ENCODE assay signal across 8 cellular contexts in the genomic region with DNA sequence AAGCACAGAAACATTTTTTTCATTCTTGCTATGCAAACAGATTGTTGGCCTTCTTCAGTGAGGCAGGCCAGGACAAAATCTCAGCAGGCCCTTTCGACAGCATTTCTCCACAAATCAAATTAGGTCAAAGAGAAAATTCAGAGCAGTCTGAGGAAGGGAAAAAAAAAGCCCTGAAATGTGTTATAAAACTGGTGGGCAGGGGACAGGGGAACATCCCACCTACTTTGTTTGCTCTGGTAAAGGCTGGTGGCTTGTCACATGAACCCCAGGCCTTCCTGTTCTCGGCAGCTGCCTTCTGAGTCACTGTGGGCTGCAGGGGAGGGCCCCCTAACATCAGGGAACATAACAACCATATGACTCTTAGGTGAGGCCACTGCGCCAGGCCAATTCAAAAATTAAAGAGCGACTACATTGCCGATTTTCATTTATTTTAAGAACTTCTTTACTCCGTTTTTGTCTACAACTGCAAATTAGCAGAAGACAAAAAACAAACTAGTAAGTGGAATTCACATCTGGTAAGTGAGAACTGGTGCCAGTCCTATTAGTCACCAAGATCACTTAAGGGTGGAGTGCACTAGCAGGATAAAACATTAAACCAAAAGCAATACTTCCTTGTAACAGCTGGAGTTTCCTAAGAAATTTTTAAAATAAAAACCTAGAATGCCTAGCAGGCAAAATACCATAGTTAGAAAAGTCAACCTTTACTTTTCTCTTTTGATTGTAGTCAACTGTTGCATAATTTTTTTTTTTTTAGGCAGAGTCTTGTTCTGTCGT. TPM values are rescaled to one million over a fixed set of nuclear protein-coding genes. Genes with fewer than 3 reads are reported as not detected.
DNase-seq lines count a peak whose midpoint lies in the region; ATAC-seq and TF ChIP-seq lines count a peak whose summit lies in the region.

No MANE protein-coding gene starts in this region.

- DNase-seq in DND-41 (peak; percentile 80), coronary artery (ENCODE audit: low spot score) (peak; percentile 92), lower lobe of right lung (peak; percentile 86), ecto neural progenitor cell (ENCODE audit: low spot score) (no peak)
- peak; percentile 91 for DNase-seq in activated CD4-positive, alpha-beta T cell treated with anti-CD3 and anti-CD28 coated beads, Interleukin-2, amount 10 ng/mL, durations not matched to agents 24 days and 14 days
- DNase-seq in stimulated activated CD4-positive, alpha-beta T cell treated with anti-CD3 and anti-CD28 coated beads, TNF-alpha, amount 100 ng/mL, for 4 hours (ENCODE audit: low read depth in 3 of 3) = peak; percentile 13 to 64 (median 53)

- peak overlapping the region; percentile 90 for H3K27ac Mint-ChIP-seq in activated CD4-positive, alpha-beta T cell treated with anti-CD3 and anti-CD28 coated beads, Interleukin-2, amount 10 ng/mL, durations not matched to agents 24 days and 14 days

- H3K27me3 ChIP-seq in DND-41 (ENCODE audit: insufficient read depth, low read length, poor library complexity) = no peaks in the 10 kb centered on the region
- H3K27me3 ChIP-seq in lower lobe of right lung (ENCODE audit: low read depth) = no peaks in the 10 kb centered on the region

- H3K4me1 ChIP-seq in DND-41 (ENCODE audit: insufficient read depth, low read length) = peaks cover 19% of the 10 kb centered on the region
- peaks cover 49% of the 10 kb centered on the region for H3K4me1 ChIP-seq in lower lobe of right lung

- peak overlapping the region; percentile 69 for H2AFZ ChIP-seq in DND-41 (ENCODE audit: low read depth, low read length)

- no peaks in the 10 kb centered on the region for H4K20me1 ChIP-seq in DND-41 (ENCODE audit: insufficient read depth, low read length)

- H3K79me2 ChIP-seq in DND-41 (ENCODE audit: insufficient read depth, low read length) = no peaks in the 10 kb centered on the region

- peaks cover 19% of the 10 kb centered on the region for H3K4me1 Mint-ChIP-seq in activated CD4-positive, alpha-beta T cell treated with anti-CD3 and anti-CD28 coated beads, Interleukin-2, amount 10 ng/mL, durations not matched to agents 24 days and 14 days

- peak overlapping the region; percentile 74 for H3K27ac ChIP-seq in DND-41 (ENCODE audit: low read length)
- H3K27ac ChIP-seq in KOPT-K1 (ENCODE audit: low read depth, low read length, poor library complexity, severe bottlenecking) = peak overlapping the region; percentile 61
- peak overlapping the region; percentile 90 to 93 for H3K27ac ChIP-seq in coronary artery
- H3K27ac ChIP-seq in lower lobe of right lung = peak overlapping the region; percentile 86

- H3K4me3 ChIP-seq in DND-41 (ENCODE audit: low read depth in 1 of 2, low read length in 2 of 2) = no peak overlapping the region
- no peak overlapping the region for H3K4me3 ChIP-seq in coronary artery
- no peak overlapping the region for H3K4me3 ChIP-seq in lower lobe of right lung

- H3K36me3 Mint-ChIP-seq in activated CD4-positive, alpha-beta T cell treated with anti-CD3 and anti-CD28 coated beads, Interleukin-2, amount 10 ng/mL, durations not matched to agents 24 days and 14 days (ENCODE audit: low read depth) = no peaks in the 10 kb centered on the region

- no peaks in the 10 kb centered on the region for H3K9me3 Mint-ChIP-seq in activated CD4-positive, alpha-beta T cell treated with anti-CD3 and anti-CD28 coated beads, Interleukin-2, amount 10 ng/mL, durations not matched to agents 24 days and 14 days

- H3K4me3 Mint-ChIP-seq in activated CD4-positive, alpha-beta T cell treated with anti-CD3 and anti-CD28 coated beads, Interleukin-2, amount 10 ng/mL, durations not matched to agents 24 days and 14 days = peak overlapping the region; percentile 75

- intact Hi-C loops in activated CD4-positive, alpha-beta T cell treated with anti-CD3 and anti-CD28 coated beads, Interleukin-2, amount 10 ng/mL, durations not matched to agents 24 days and 14 days (cut with micrococcal nuclease) = loop anchor here (1.0 to 5.0 kb wide), 4 partner anchors 23 to 198 kb away; a partner anchor contains a TSS
- intact Hi-C loops in lower lobe of right lung (cut with DNase I) = no loop called here

- H3K9me3 ChIP-seq in DND-41 (ENCODE audit: insufficient read depth, low read length, severe bottlenecking) = no peaks in the 10 kb centered on the region
- no peaks in the 10 kb centered on the region for H3K9me3 ChIP-seq in KOPT-K1 (ENCODE audit: insufficient read depth, low read length, poor library complexity, severe bottlenecking)
- H3K9me3 ChIP-seq in lower lobe of right lung = no peaks in the 10 kb centered on the region

- ATAC-seq in DND-41 (ENCODE audit: insufficient read depth, low read depth) = peak; percentile 99
- peak; percentile 96 for ATAC-seq in GM21737 (IDR thresholded peaks at IDR 0.05; ENCODE audit: unreplicated experiment)
- ATAC-seq in lower lobe of right lung = peak; percentile 94 to 96

- peak overlapping the region; percentile 30; the same call in 1 of the 2 replicates for H3K4me2 ChIP-seq in DND-41 (ENCODE audit: insufficient read depth, low read length)

- TF ChIP-seq CTCF in DND-41 (IDR thresholded peaks at IDR 0.05; ENCODE audit: borderline replicate concordance, extremely low read depth, low read length, poor library complexity, severe bottlenecking) = no peak
- no peak for TF ChIP-seq CTCF in coronary artery (IDR thresholded peaks at IDR 0.05)
- TF ChIP-seq CTCF in lower lobe of right lung (IDR thresholded peaks at IDR 0.05) = no peak

- H3K27me3 Mint-ChIP-seq in activated CD4-positive, alpha-beta T cell treated with anti-CD3 and anti-CD28 coated beads, Interleukin-2, amount 10 ng/mL, durations not matched to agents 24 days and 14 days = no peaks in the 10 kb centered on the region

- H3K9ac ChIP-seq in DND-41 (ENCODE audit: low read depth, low read length) = peak overlapping the region; percentile 36

- H3K36me3 ChIP-seq in DND-41 (ENCODE audit: insufficient read depth, low read length) = no peaks in the 10 kb centered on the region
- no peaks in the 10 kb centered on the region for H3K36me3 ChIP-seq in KOPT-K1 (ENCODE audit: insufficient read depth, low read length)
- no peaks in the 10 kb centered on the region for H3K36me3 ChIP-seq in lower lobe of right lung

RNA-seq across cellular contexts. Expression of a gene that starts 46.2 kb away (rescaled TPM):
- total RNA-seq in activated CD4-positive, alpha-beta T cell treated with anti-CD3 and anti-CD28 coated beads, Interleukin-2, amount 10 ng/mL, durations not matched to agents 24 days and 14 days = 13.6 and 16.8 TPM in 2 replicates
- 105 TPM for total RNA-seq in lower lobe of right lung

RNA-seq across cellular contexts. Expression of a gene that starts 57.0 kb away (rescaled TPM):
- 56.0 and 59.0 TPM in 2 replicates for total RNA-seq in activated CD4-positive, alpha-beta T cell treated with anti-CD3 and anti-CD28 coated beads, Interleukin-2, amount 10 ng/mL, durations not matched to agents 24 days and 14 days
- total RNA-seq in lower lobe of right lung = 241 TPM
